1 cellular context compared by ENCODE assay signal in the genomic region with DNA sequence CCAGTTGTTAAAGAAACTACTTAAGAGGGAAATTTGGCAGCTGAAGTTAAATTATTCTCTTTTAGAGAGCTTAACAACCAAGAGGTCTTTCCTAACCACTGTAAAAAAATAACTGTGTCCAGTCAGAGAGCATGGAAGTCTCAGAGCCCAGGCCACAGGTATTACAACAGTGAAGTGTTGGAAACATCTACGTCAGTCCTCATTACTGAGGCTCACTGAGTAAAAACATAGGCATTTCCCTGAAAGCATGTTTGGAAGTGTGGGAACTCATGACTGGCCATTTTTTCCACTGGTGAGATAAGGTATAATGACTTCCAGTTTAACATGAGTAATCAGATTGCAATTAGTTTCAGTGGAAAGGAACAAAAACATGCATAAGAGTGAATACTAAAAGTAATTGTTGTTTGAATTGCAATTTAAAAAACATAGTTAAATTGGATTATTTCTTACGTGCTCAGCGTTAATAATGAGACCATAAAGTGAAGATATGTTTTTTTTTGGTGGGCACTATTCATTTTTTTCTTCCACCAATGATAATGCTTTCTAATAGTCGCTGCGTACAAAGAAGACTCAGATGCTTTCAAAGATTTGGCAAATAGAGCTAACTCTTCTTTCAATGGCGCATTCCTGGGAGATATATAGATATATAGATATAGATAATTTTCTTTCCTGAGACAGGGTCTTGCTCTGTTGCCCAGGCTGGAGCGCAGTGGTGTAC.
TF ChIP-seq lines count a peak whose summit lies in the region.

No MANE protein-coding gene starts in this region.

TF ChIP-seq in GM23338, 12 proteins besides CTCF, POLR2A, EP300 and RAD21 (continued from another document):
- TF ChIP-seq, protein P1, sequence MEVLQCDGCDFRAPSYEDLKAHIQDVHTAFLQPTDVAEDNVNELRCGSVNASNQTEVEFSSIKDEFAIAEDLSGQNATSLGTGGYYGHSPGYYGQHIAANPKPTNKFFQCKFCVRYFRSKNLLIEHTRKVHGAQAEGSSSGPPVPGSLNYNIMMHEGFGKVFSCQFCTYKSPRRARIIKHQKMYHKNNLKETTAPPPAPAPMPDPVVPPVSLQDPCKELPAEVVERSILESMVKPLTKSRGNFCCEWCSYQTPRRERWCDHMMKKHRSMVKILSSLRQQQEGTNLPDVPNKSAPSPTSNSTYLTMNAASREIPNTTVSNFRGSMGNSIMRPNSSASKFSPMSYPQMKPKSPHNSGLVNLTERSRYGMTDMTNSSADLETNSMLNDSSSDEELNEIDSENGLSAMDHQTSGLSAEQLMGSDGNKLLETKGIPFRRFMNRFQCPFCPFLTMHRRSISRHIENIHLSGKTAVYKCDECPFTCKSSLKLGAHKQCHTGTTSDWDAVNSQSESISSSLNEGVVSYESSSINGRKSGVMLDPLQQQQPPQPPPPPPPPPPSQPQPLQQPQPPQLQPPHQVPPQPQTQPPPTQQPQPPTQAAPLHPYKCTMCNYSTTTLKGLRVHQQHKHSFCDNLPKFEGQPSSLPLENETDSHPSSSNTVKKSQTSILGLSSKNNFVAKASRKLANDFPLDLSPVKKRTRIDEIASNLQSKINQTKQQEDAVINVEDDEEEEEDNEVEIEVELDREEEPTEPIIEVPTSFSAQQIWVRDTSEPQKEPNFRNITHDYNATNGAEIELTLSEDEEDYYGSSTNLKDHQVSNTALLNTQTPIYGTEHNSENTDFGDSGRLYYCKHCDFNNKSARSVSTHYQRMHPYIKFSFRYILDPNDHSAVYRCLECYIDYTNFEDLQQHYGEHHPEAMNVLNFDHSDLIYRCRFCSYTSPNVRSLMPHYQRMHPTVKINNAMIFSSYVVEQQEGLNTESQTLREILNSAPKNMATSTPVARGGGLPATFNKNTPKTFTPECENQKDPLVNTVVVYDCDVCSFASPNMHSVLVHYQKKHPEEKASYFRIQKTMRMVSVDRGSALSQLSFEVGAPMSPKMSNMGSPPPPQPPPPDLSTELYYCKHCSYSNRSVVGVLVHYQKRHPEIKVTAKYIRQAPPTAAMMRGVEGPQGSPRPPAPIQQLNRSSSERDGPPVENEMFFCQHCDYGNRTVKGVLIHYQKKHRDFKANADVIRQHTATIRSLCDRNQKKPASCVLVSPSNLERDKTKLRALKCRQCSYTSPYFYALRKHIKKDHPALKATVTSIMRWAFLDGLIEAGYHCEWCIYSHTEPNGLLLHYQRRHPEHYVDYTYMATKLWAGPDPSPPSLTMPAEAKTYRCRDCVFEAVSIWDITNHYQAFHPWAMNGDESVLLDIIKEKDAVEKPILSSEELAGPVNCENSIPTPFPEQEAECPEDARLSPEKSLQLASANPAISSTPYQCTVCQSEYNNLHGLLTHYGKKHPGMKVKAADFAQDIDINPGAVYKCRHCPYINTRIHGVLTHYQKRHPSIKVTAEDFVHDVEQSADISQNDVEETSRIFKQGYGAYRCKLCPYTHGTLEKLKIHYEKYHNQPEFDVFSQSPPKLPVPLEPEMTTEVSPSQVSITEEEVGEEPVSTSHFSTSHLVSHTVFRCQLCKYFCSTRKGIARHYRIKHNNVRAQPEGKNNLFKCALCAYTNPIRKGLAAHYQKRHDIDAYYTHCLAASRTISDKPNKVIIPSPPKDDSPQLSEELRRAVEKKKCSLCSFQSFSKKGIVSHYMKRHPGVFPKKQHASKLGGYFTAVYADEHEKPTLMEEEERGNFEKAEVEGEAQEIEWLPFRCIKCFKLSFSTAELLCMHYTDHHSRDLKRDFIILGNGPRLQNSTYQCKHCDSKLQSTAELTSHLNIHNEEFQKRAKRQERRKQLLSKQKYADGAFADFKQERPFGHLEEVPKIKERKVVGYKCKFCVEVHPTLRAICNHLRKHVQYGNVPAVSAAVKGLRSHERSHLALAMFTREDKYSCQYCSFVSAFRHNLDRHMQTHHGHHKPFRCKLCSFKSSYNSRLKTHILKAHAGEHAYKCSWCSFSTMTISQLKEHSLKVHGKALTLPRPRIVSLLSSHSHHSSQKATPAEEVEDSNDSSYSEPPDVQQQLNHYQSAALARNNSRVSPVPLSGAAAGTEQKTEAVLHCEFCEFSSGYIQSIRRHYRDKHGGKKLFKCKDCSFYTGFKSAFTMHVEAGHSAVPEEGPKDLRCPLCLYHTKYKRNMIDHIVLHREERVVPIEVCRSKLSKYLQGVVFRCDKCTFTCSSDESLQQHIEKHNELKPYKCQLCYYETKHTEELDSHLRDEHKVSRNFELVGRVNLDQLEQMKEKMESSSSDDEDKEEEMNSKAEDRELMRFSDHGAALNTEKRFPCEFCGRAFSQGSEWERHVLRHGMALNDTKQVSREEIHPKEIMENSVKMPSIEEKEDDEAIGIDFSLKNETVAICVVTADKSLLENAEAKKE (CRISPR knock-in tag; IDR thresholded peaks at IDR 0.05): no peak
- no peak for TF ChIP-seq NANOG (IDR thresholded peaks at IDR 0.05; ENCODE audit: borderline replicate concordance)
- no peak for TF ChIP-seq STAT1 (IDR thresholded peaks at IDR 0.05; ENCODE audit: unreplicated experiment)
- TF ChIP-seq JUNB (IDR thresholded peaks at IDR 0.05; ENCODE audit: unreplicated experiment): no peak
- no peak for TF ChIP-seq ZNF114 (CRISPR knock-in tag; IDR thresholded peaks at IDR 0.05)
- no peak for TF ChIP-seq EZH2 (IDR thresholded peaks at IDR 0.05; ENCODE audit: low read depth, unreplicated experiment)
- TF ChIP-seq EZH2phosphoT487 (IDR thresholded peaks at IDR 0.05; ENCODE audit: unreplicated experiment): no peak
- no peak for TF ChIP-seq ZNF331 (CRISPR knock-in tag; IDR thresholded peaks at IDR 0.05; ENCODE audit: low read depth)
- TF ChIP-seq CREB1 (CRISPR knock-in tag; IDR thresholded peaks at IDR 0.05; ENCODE audit: low read depth): no peak
TF ChIP-seq in GM23338: peak in this region for 0.
